In genomic region chr16:65524231-65524630, GRCh38 we compare ENCODE assay signal across 21 cellular contexts.
"Had no signal": no experiment of that assay in that cellular context is flagged by ENCODE, and none has a peak within 500 bp of the region (broad histone marks: within the 10 kb centered on the region; RNA-seq: fewer than 3 reads in every experiment).

No MANE protein-coding gene starts in this region.

- H3K9me3 Mint-ChIP-seq: activated CD4-positive, alpha-beta memory T cell treated with anti-CD3 and anti-CD28 coated beads for 36 hours; activated CD4-positive, alpha-beta T cell treated with anti-CD3 and anti-CD28 coated beads, Interleukin-2, amount 10 ng/mL, durations not matched to agents 7 days and 5 days; activated naive CD4-positive, alpha-beta T cell treated with anti-CD3 and anti-CD28 coated beads for 36 hours had no signal

- DNase-seq: activated CD4-positive, alpha-beta memory T cell treated with anti-CD3 and anti-CD28 coated beads for 36 hours; activated CD4-positive, alpha-beta T cell treated with anti-CD3 and anti-CD28 coated beads, Interleukin-2, amount 10 ng/mL, durations not matched to agents 7 days and 5 days; activated CD4-positive, CD25-positive, alpha-beta regulatory T cell treated with anti-CD3 and anti-CD28 coated beads, Interleukin-2, amount 50 U/mL, for 72 hours; activated CD8-positive, alpha-beta memory T cell treated with anti-CD3 and anti-CD28 coated beads for 24 hours; activated gamma-delta T cell; activated naive CD4-positive, alpha-beta T cell treated with anti-CD3 and anti-CD28 coated beads for 36 hours; activated T-cell treated with anti-CD3 and anti-CD28 coated beads, Interleukin-2, amount 50 U/mL, for 4 hours; central memory CD4-positive, alpha-beta T cell; MG63; NCI-H1105; NCI-H1436; NCI-H1694 treated with DMSO at 0.1 percent for 48 hours; NCI-H2081 treated with DMSO at 0.1 percent for 48 hours; NCI-H446; NCI-H524; NCI-H774; RPMI8226; T-helper 17 cell; T-helper 9 cell had no signal

- H3K36me3 Mint-ChIP-seq: activated CD4-positive, alpha-beta memory T cell treated with anti-CD3 and anti-CD28 coated beads for 36 hours; activated naive CD8-positive, alpha-beta T cell had no signal

- H3K27ac Mint-ChIP-seq: activated CD4-positive, alpha-beta memory T cell treated with anti-CD3 and anti-CD28 coated beads for 36 hours; activated CD4-positive, alpha-beta T cell treated with anti-CD3 and anti-CD28 coated beads, Interleukin-2, amount 10 ng/mL, durations not matched to agents 7 days and 5 days; activated naive CD4-positive, alpha-beta T cell treated with anti-CD3 and anti-CD28 coated beads for 36 hours; activated naive CD8-positive, alpha-beta T cell; T-helper 17 cell had no signal

- H3K27me3 Mint-ChIP-seq: activated CD4-positive, alpha-beta memory T cell treated with anti-CD3 and anti-CD28 coated beads for 36 hours; activated CD4-positive, alpha-beta T cell treated with anti-CD3 and anti-CD28 coated beads, Interleukin-2, amount 10 ng/mL, durations not matched to agents 7 days and 5 days; activated naive CD8-positive, alpha-beta T cell; T-helper 17 cell had no signal

- H3K4me1 Mint-ChIP-seq: activated CD4-positive, alpha-beta T cell treated with anti-CD3 and anti-CD28 coated beads, Interleukin-2, amount 10 ng/mL, durations not matched to agents 7 days and 5 days; T-helper 17 cell had no signal

- H3K36me3 ChIP-seq: MG63 had no signal

- H3K27me3 ChIP-seq: MG63 had no signal

- H3K4me3 ChIP-seq: MG63 had no signal

- H3K9me3 ChIP-seq: MG63 had no signal

- H3K4me3 Mint-ChIP-seq: activated CD4-positive, alpha-beta memory T cell treated with anti-CD3 and anti-CD28 coated beads for 36 hours; activated CD4-positive, alpha-beta T cell treated with anti-CD3 and anti-CD28 coated beads, Interleukin-2, amount 10 ng/mL, durations not matched to agents 7 days and 5 days; activated naive CD4-positive, alpha-beta T cell treated with anti-CD3 and anti-CD28 coated beads for 36 hours; activated naive CD8-positive, alpha-beta T cell; activated T-cell treated with anti-CD3 and anti-CD28 coated beads, Interleukin-2, amount 50 U/mL, for 4 hours; T-helper 17 cell; WTC11 had no signal
